ENCODE assay signal across 22 cellular contexts in the genomic region with DNA sequence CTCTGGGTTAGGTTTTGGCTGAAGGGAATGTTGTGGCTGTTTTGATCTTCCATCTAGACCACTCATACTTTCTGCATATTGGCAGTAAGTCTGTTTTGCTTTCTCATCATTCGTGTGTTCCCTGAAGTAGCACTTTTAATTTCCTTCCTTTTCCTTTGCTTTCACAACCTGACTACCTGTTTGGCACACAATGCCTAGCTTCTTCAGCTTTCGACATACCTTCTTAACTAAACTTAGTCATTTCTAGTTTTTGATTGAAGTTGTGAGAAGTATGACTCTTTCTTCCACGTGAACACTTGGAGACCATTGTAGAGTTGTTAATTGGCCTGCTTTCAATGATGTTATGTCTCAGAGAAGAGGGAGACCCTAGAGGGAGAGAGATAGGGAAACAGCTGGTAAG.
DNase-seq lines count a peak whose midpoint lies in the region; ATAC-seq, FAIRE-seq and TF ChIP-seq lines count a peak whose summit lies in the region.
"Had no signal": no experiment of that assay in that cellular context is flagged by ENCODE, and none has a peak within 500 bp of the region (broad histone marks: within the 10 kb centered on the region; RNA-seq: fewer than 3 reads in every experiment).

No MANE protein-coding gene starts in this region.

- no peak overlapping the region for H3K27ac ChIP-seq in lung (ENCODE audit: low read depth in 1 of 2, low read length in 1 of 2)
- H3K27ac ChIP-seq: BLaER1 had no signal

- WGBS in lung, 2 donors, result 56 to 59% methylated on average over 3 of the region's 3 CpGs

- FAIRE-seq in urothelium cell line (lab: Jason Lieb, UNC), result peak; percentile 23
- FAIRE-seq: A204.1, D721Med, G401.6, GM12891 had no signal

- H3K4me1 ChIP-seq in lung (ENCODE audit: control insufficient read depth in 2 of 2, insufficient read depth in 2 of 2, low read length in 2 of 2), result peaks cover 0 to 3% of the 10 kb centered on the region in 2 donors
- H3K4me1 ChIP-seq: BE2C, Caco-2 had no signal

- DNase-seq in astrocyte of the hippocampus (ENCODE audit: low read depth, low spot score) (peak; percentile 4), lung (ENCODE audit: low spot score) (no peak), urothelium cell line (ENCODE audit: low spot score) (no peak), NCI-H2171 treated with DMSO at 0.1 percent for 48 hours (lab: John Stamatoyannopoulos, UW) (no peak), COLO668 (lab: John Stamatoyannopoulos, UW; ENCODE audit: unreplicated experiment) (no peak), hypothalamus (lab: John Stamatoyannopoulos, UW) (no peak)
- DNase-seq: 8988T; ACHN; BE2C; C1 segment of cervical spinal cord; Caco-2; Calu3; CD4-positive, alpha-beta memory T cell; CD4-positive, CD25-positive, alpha-beta regulatory T cell; CD8-positive, alpha-beta memory T cell; DMS79 treated with DMSO at 0.1 percent for 48 hours; GF-D8 had no signal

- H3K27me3 ChIP-seq in lung (ENCODE audit: control insufficient read depth, insufficient read depth), result no peaks in the 10 kb centered on the region
- H3K27me3 ChIP-seq: BE2C, BLaER1 had no signal

- peak; percentile 31 for ATAC-seq in lung (ENCODE audit: insufficient read depth, low FRiP score)

- no peaks in the 10 kb centered on the region for H3K9me3 ChIP-seq in lung (ENCODE audit: control insufficient read depth in 2 of 2, insufficient read depth in 1 of 2, low read length in 1 of 2)
- H3K9me3 ChIP-seq: BE2C, BLaER1, Caco-2 had no signal

- no peaks in the 10 kb centered on the region for H3K36me3 ChIP-seq in lung (ENCODE audit: control insufficient read depth in 2 of 2, insufficient read depth in 2 of 2, low read length in 2 of 2)
- H3K36me3 ChIP-seq: BE2C, BLaER1 had no signal

- no peak for TF ChIP-seq CTCF in lung (IDR thresholded peaks at IDR 0.05; ENCODE audit: control extremely low read depth, extremely low read depth)

- H3K4me3 ChIP-seq in lung, result no peak overlapping the region
- H3K4me3 ChIP-seq: BLaER1 had no signal
